Comparison of ENCODE assay signal across 8 cellular contexts in the genomic region with DNA sequence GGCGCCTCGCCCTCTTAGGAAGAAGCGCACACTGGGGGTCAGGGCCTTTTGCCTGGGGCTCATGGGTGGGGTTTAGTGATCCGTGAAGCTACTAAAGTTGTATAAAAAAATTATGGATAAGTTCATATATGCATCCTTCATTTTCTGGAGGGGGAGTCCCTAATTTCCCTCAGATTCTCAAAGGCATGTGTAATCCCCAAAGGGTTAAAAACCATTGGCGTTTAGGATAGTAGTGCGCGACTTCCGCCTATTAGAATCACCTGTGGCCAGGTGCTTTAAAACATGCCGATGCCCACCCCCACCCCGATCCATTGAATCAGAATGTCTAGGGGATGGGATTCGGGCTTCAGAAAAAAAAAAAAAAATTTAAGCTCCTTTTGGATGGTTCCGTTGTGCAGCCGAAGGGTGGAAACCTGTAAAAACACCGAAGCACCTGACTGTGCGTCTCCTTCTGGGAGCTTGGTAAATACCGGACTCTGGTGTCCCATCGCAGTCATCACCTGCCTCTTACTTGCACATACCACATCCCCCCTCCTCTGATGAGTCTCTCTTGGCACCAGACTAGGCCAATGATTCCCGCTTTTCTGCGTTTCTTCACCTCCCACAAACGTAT. TPM values are rescaled to one million over a fixed set of nuclear protein-coding genes. Genes with fewer than 3 reads are reported as not detected.
DNase-seq lines count a peak whose midpoint lies in the region; ATAC-seq and TF ChIP-seq lines count a peak whose summit lies in the region.

No MANE protein-coding gene starts in this region.

- intact Hi-C loops in stomach (cut with DNase I; ENCODE audit: low total_unique reads), result no loop called here

- 11 to 17% (median 13%) methylated on average over 20 of the region's 20 CpGs for WGBS in stomach, 5 donors

- H3K4me3 ChIP-seq in AG04449 (ENCODE audit: low read depth, low read length), result peak overlapping the region; percentile 74
- H3K4me3 ChIP-seq in kidney epithelial cell (ENCODE audit: low read depth, low read length), result peak overlapping the region; percentile 58
- peak overlapping the region; percentile 69 to 89 (median 80) for H3K4me3 ChIP-seq in stomach

- H3K27ac ChIP-seq in angular gyrus (ENCODE audit: low read depth, low read length) (peak overlapping the region; percentile 90), stomach (peak overlapping the region; percentile 59 to 88 (median 88))

- H3K27me3 ChIP-seq in kidney epithelial cell (ENCODE audit: control insufficient read depth, insufficient read depth, low read length) (no peaks in the 10 kb centered on the region), stomach (no peaks in the 10 kb centered on the region)

- no peak for TF ChIP-seq EP300 in stomach (IDR thresholded peaks at IDR 0.05)

- H3K36me3 ChIP-seq in kidney epithelial cell (ENCODE audit: control insufficient read depth, insufficient read depth, low read length) (no peaks in the 10 kb centered on the region), stomach (peaks cover 0 to 11% (median 6%) of the 10 kb centered on the region in 4 donors)

- DNase-seq in AG04449 (ENCODE audit: low read depth, low spot score), result no peak
- no peak for DNase-seq in kidney epithelial cell (ENCODE audit: low read depth)
- no peak for DNase-seq in stomach
- no peak for DNase-seq in stimulated activated CD4-positive, alpha-beta T cell treated with anti-CD3 and anti-CD28 coated beads, Interleukin-1b, Interleukin-23, amount 100 ng/mL, for 48 hours

- peaks cover 0 to 22% (median 14%) of the 10 kb centered on the region in 4 donors for H3K4me1 ChIP-seq in stomach

- CTCF ChIA-PET in AG04449 (lab: Yijun Ruan, JAX), result interaction anchor here (0.7 to 5.9 kb wide), 5 partner anchors 12 to 189 kb away, joined by 3 to 50 read pairs (median 5); no protein-coding TSS in a partner anchor

- ATAC-seq in HG02678 (IDR thresholded peaks at IDR 0.05; ENCODE audit: unreplicated experiment) (peak; percentile 23), GM21515 (IDR thresholded peaks at IDR 0.05; ENCODE audit: unreplicated experiment) (no peak), GM19455 (IDR thresholded peaks at IDR 0.05; ENCODE audit: unreplicated experiment) (no peak)

- POLR2A ChIA-PET in AG04449 (lab: Yijun Ruan, JAX), result interaction anchor here (0.5 to 0.8 kb wide), 2 partner anchors 104 to 314 kb away, joined by 3 read pairs; no protein-coding TSS in a partner anchor

- H3K9me3 ChIP-seq in stomach, result no peaks in the 10 kb centered on the region

- TF ChIP-seq POLR2A in stomach (IDR thresholded peaks at IDR 0.05), result no peak

- TF ChIP-seq CTCF in AG04449 (IDR thresholded peaks at IDR 0.05; ENCODE audit: insufficient read depth, low read length, missing control alignments), result no peak
- no peak for TF ChIP-seq CTCF in kidney epithelial cell (IDR thresholded peaks at IDR 0.05; ENCODE audit: insufficient read depth, low read length, poor library complexity, severe bottlenecking)
- no peak for TF ChIP-seq CTCF in stomach (IDR thresholded peaks at IDR 0.05)

RNA-seq across cellular contexts. Expression of gene APH1B, which starts 0.6 kb away (rescaled TPM):
- total RNA-seq in kidney epithelial cell, result 10.2 and 12.1 TPM in 2 replicates
- 10 to 100 TPM in 1 of 5 donors, 1 to 10 TPM in 3, under 1 TPM in 1; 0.45 to 23.5 (median 7.6) TPM for total RNA-seq in stomach
- 1 to 10 TPM in 2 of 3 donors, under 1 TPM in 1; 0.92 to 3.8 (median 2.7) TPM for polyA plus RNA-seq in stomach
